Comparison of ENCODE assay signal across 9 cellular contexts in the genomic region with DNA sequence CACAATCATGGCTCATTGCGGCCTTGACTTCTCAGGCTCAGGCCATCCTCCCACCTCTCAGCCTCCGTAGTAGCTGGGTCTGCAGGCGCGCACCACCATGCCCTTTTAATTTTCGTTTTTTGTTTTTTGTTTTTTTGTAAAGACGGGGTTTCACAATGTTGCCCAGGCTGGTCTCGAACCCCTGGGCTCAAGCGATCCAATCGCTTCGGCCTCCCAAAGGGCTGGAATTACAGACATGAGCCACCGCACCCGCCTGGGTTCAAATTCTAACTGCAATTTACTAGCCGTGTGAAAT. TPM values are rescaled to one million over a fixed set of nuclear protein-coding genes. Genes with fewer than 3 reads are reported as not detected.
DNase-seq lines count a peak whose midpoint lies in the region; ATAC-seq, FAIRE-seq and TF ChIP-seq lines count a peak whose summit lies in the region.
"Had no signal": no experiment of that assay in that cellular context is flagged by ENCODE, and none has a peak within 500 bp of the region (broad histone marks: within the 10 kb centered on the region; RNA-seq: fewer than 3 reads in every experiment).

No MANE protein-coding gene starts in this region.

- H3K4me2 ChIP-seq in A549 (peak overlapping the region; percentile 90), K562 (ENCODE audit: insufficient read depth, low read length) (peak overlapping the region; percentile 98)

- TF ChIP-seq EP300 in A549 (IDR thresholded peaks at IDR 0.05) (no peak), K562 (IDR thresholded peaks at IDR 0.05; ENCODE audit: low read length) (no peak)

- no peaks in the 10 kb centered on the region for H3K27me3 ChIP-seq in K562 (ENCODE audit: control insufficient read depth in 2 of 2, insufficient read depth in 2 of 2, low read length in 2 of 2)
- H3K27me3 ChIP-seq in naive thymus-derived CD4-positive, alpha-beta T cell (ENCODE audit: control insufficient read depth in 2 of 2, insufficient read depth in 2 of 2, low read length in 2 of 2) = no peaks in the 10 kb centered on the region

- H3K4me1 Mint-ChIP-seq in naive thymus-derived CD4-positive, alpha-beta T cell = peaks cover 0 to 15% (median 5%) of the 10 kb centered on the region in 7 donors
- peaks cover 6% of the 10 kb centered on the region for H3K4me1 Mint-ChIP-seq in activated CD8-positive, alpha-beta memory T cell treated with anti-CD3 and anti-CD28 coated beads, Interleukin-2, amount 10 ng/mL, durations not matched to agents 7 days and 5 days

- H3K9me1 ChIP-seq in K562 (ENCODE audit: control insufficient read depth, insufficient read depth, low read length) = no peaks in the 10 kb centered on the region

- H3K79me2 ChIP-seq in K562 (ENCODE audit: control insufficient read depth, insufficient read depth, low read length) = peaks cover 26% of the 10 kb centered on the region

- peaks cover 0 to 14% (median 5%) of the 10 kb centered on the region in 5 donors for H3K27me3 Mint-ChIP-seq in naive thymus-derived CD4-positive, alpha-beta T cell
- peaks cover 8% of the 10 kb centered on the region for H3K27me3 Mint-ChIP-seq in activated CD8-positive, alpha-beta memory T cell treated with anti-CD3 and anti-CD28 coated beads, Interleukin-2, amount 10 ng/mL, durations not matched to agents 7 days and 5 days

- peak overlapping the region; percentile 85 to 89 for H3K9ac ChIP-seq in K562 (ENCODE audit: insufficient read depth in 1 of 2, low read depth in 2 of 2, low read length in 2 of 2)

- H3K9me3 ChIP-seq in A549 (no peaks in the 10 kb centered on the region), HEK293 (ENCODE audit: control insufficient read depth, insufficient read depth, low read depth, low read length) (no peaks in the 10 kb centered on the region), K562 (replicated peaks; ENCODE audit: control insufficient read depth, insufficient read depth, low read depth, low read length) (no peaks in the 10 kb centered on the region)
- no peaks in the 10 kb centered on the region for H3K9me3 ChIP-seq in naive thymus-derived CD4-positive, alpha-beta T cell (ENCODE audit: control insufficient read depth in 2 of 3, low read length in 3 of 3)

- no peak for TF ChIP-seq CTCF in A549 (IDR thresholded peaks at IDR 0.05)
- no peak for TF ChIP-seq CTCF in HEK293 (tag by site-specific recombination; IDR thresholded peaks at IDR 0.05)
- TF ChIP-seq CTCF in K562 (IDR thresholded peaks at IDR 0.05 in 2 of 3, conservative IDR thresholded peaks at IDR 0.05 in 1 of 3; ENCODE audit: insufficient read depth in 2 of 3, low read depth in 1 of 3, low read length in 3 of 3) = no peak

- ATAC-seq in A549 (peak in 1 of 2 experiments; percentile 10; a peak in 1 of 6 replicates), K562 (no peak), GM21529 (IDR thresholded peaks at IDR 0.05; ENCODE audit: unreplicated experiment) (no peak)
- ATAC-seq in naive thymus-derived CD4-positive, alpha-beta T cell = no peak
- no peak for ATAC-seq in activated CD8-positive, alpha-beta memory T cell treated with anti-CD3 and anti-CD28 coated beads, Interleukin-2, amount 10 ng/mL, durations not matched to agents 7 days and 5 days

- H2AFZ ChIP-seq in K562 (ENCODE audit: low read depth, low read length) = peak overlapping the region; percentile 98

- no peak for FAIRE-seq in A549 (lab: Jason Lieb, UNC)
- FAIRE-seq in K562 (lab: Jason Lieb, UNC) = peak; percentile 35

- H3K36me3 ChIP-seq in HEK293 (ENCODE audit: control insufficient read depth in 2 of 2, insufficient read depth in 1 of 2, low read length in 2 of 2) = peaks cover 0 to 10% of the 10 kb centered on the region in 2 experiments; a peak in 2 of 3 replicates
- H3K36me3 ChIP-seq in K562 (ENCODE audit: control insufficient read depth, insufficient read depth, low read length) = no peaks in the 10 kb centered on the region
- peaks cover 0 to 7% (median 0%) of the 10 kb centered on the region in 3 experiments for H3K36me3 ChIP-seq in naive thymus-derived CD4-positive, alpha-beta T cell (ENCODE audit: control insufficient read depth in 2 of 3, insufficient read depth in 3 of 3, low read length in 3 of 3)

- intact Hi-C loops in K562 (cut with micrococcal nuclease) = loop anchor here (5.0 to 10.0 kb wide), 3 partner anchors 125 to 568 kb away; a partner anchor contains a TSS
- intact Hi-C loops in naive thymus-derived CD4-positive, alpha-beta T cell (cut with micrococcal nuclease) = loop anchor here (1.0 to 10.0 kb wide), 20 partner anchors 12 to 1158 kb away; a partner anchor contains a TSS

- H4K20me1 ChIP-seq in K562 (replicated peaks; ENCODE audit: control insufficient read depth, insufficient read depth, low read length) = no peaks in the 10 kb centered on the region

- H3K4me3 ChIP-seq in A549 = peak overlapping the region; percentile 72
- no peak overlapping the region for H3K4me3 ChIP-seq in HEK293 (ENCODE audit: low read depth, low read length)
- 0 out of 2 replicates have a peak overlapping the region, but pooled peaks have one; percentile 66 for H3K4me3 ChIP-seq in K562
- H3K4me3 ChIP-seq in naive thymus-derived CD4-positive, alpha-beta T cell (ENCODE audit: low read length) = no peak overlapping the region

- POLR2A ChIA-PET in A549 (lab: Yijun Ruan, JAX) = interaction anchor here (0.6 to 1.0 kb wide), 3 partner anchors 29 to 564 kb away, joined by 3 to 5 read pairs (median 3); a partner anchor contains a TSS
- POLR2A ChIA-PET in HEK293 (lab: Yijun Ruan, JAX) = interaction anchor here (0.6 to 2.1 kb wide), 10 partner anchors 9 to 90 kb away, joined by 3 to 20 read pairs (median 4); a partner anchor contains a TSS
- POLR2A ChIA-PET in K562 (lab: Yijun Ruan, JAX) = interaction anchor here (0.6 to 2.6 kb wide), 5 partner anchors 8 to 55 kb away, joined by 3 to 13 read pairs (median 4); a partner anchor contains a TSS
- POLR2A ChIA-PET in naive thymus-derived CD4-positive, alpha-beta T cell (lab: Charles Lee) = interaction anchor here (0.8 to 4.7 kb wide), 11 partner anchors 11 to 567 kb away, joined by 3 to 23 read pairs (median 4); a partner anchor contains a TSS

- H3K27ac ChIP-seq in A549 (peak overlapping the region; percentile 85 to 93), HEK293 (ENCODE audit: extremely low read depth, low read depth, low read length) (0 out of 2 replicates have a peak overlapping the region, but pooled peaks have one; percentile 91), K562 (ENCODE audit: extremely low read depth, low read depth, low read length) (peak overlapping the region; percentile 91; the same call in 2 of the 3 replicates)
- no peak overlapping the region for H3K27ac ChIP-seq in naive thymus-derived CD4-positive, alpha-beta T cell (ENCODE audit: low read depth, low read length)

- BruUV-seq in K562 (replicated peaks; lab: Mats Ljungman, UMichigan) = no TSS peak

- no peaks in the 10 kb centered on the region for H3K36me3 Mint-ChIP-seq in naive thymus-derived CD4-positive, alpha-beta T cell
- peaks cover 1% of the 10 kb centered on the region for H3K36me3 Mint-ChIP-seq in activated CD8-positive, alpha-beta memory T cell treated with anti-CD3 and anti-CD28 coated beads, Interleukin-2, amount 10 ng/mL, durations not matched to agents 7 days and 5 days

- TF ChIP-seq RAD21 in A549 (conservative IDR thresholded peaks at IDR 0.05 in 1 of 2, IDR thresholded peaks at IDR 0.05 in 1 of 2) = no peak
- no peak for TF ChIP-seq RAD21 in K562 (CRISPR knock-in tag; conservative IDR thresholded peaks at IDR 0.05 in 1 of 2, IDR thresholded peaks at IDR 0.05 in 1 of 2)

- CTCF ChIA-PET in A549 (lab: Yijun Ruan, JAX) (interaction anchor here (0.7 to 4.7 kb wide), 31 partner anchors 10 to 567 kb away, joined by 3 to 39 read pairs (median 5); a partner anchor contains a TSS), HEK293 (lab: Yijun Ruan, JAX) (interaction anchor here (0.6 to 3.9 kb wide), 11 partner anchors 7 to 260 kb away, joined by 3 to 35 read pairs (median 3); no protein-coding TSS in a partner anchor), K562 (lab: Yijun Ruan, JAX; ENCODE audit: low intra/inter-chr PET ratio) (interaction anchor here (1.2 kb wide), 1 partner anchor 126 kb away, joined by 4 read pairs; no protein-coding TSS in a partner anchor)
- CTCF ChIA-PET in naive thymus-derived CD4-positive, alpha-beta T cell (lab: Charles Lee) = interaction anchor here (0.7 to 2.3 kb wide), 10 partner anchors 20 to 568 kb away, joined by 3 to 10 read pairs (median 4); a partner anchor contains a TSS
- CTCF ChIA-PET in activated CD8-positive, alpha-beta memory T cell treated with anti-CD3 and anti-CD28 coated beads, Interleukin-2, amount 10 ng/mL, durations not matched to agents 7 days and 5 days (lab: Charles Lee) = interaction anchor here (1.0 to 5.2 kb wide), 21 partner anchors 9 to 568 kb away, joined by 3 to 32 read pairs (median 7); a partner anchor contains a TSS

- no peak for TF ChIP-seq POLR2A in A549 (IDR thresholded peaks at IDR 0.05; ENCODE audit: low read length)
- no peak for TF ChIP-seq POLR2A in K562 (conservative IDR thresholded peaks at IDR 0.05)

- 57% methylated on average over 13 of the region's 13 CpGs for WGBS in A549 (ENCODE audit: missing lambda C conversion rate)
- WGBS in K562 (ENCODE audit: insufficient coverage, low coverage, missing lambda C conversion rate) = 49% methylated on average over 13 of the region's 13 CpGs

- in situ Hi-C loops in K562 (cut with MboI) = no loop called here

- H3K4me1 ChIP-seq in A549 (peaks cover 24% of the 10 kb centered on the region), HEK293 (ENCODE audit: control insufficient read depth, insufficient read depth, low read length) (peaks cover 8% of the 10 kb centered on the region; the same call in 1 of the 2 replicates), K562 (replicated peaks in 1 of 2; ENCODE audit: control insufficient read depth in 2 of 2, insufficient read depth in 2 of 2, low read length in 2 of 2) (peaks cover 3 to 12% of the 10 kb centered on the region in 2 experiments; a peak in 3 of 5 replicates)
- peaks cover 8 to 25% of the 10 kb centered on the region in 2 donors for H3K4me1 ChIP-seq in naive thymus-derived CD4-positive, alpha-beta T cell (ENCODE audit: control insufficient read depth in 2 of 2, insufficient read depth in 2 of 2, low read length in 2 of 2)

- H3K27ac Mint-ChIP-seq in naive thymus-derived CD4-positive, alpha-beta T cell = peak overlapping the region in 5 of 9 donors; percentile 42 to 100 (median 100)
- no peak overlapping the region for H3K27ac Mint-ChIP-seq in activated CD8-positive, alpha-beta memory T cell treated with anti-CD3 and anti-CD28 coated beads, Interleukin-2, amount 10 ng/mL, durations not matched to agents 7 days and 5 days

- DNase-seq in A549 (ENCODE audit: low read depth in 1 of 2, low spot score in 1 of 2) = no peak
- DNase-seq in K562 (ENCODE audit: extremely low read depth in 1 of 4, low spot score in 3 of 4) = no peak
- no peak for DNase-seq in naive thymus-derived CD4-positive, alpha-beta T cell
- no peak for DNase-seq in NAMALWA (ENCODE audit: low spot score)
- DNase-seq in OCI-M2 (lab: John Stamatoyannopoulos, UW; ENCODE audit: unreplicated experiment) = no peak
- no peak for DNase-seq in activated CD8-positive, alpha-beta memory T cell treated with anti-CD3 and anti-CD28 coated beads, Interleukin-2, amount 10 ng/mL, durations not matched to agents 7 days and 5 days

- peak overlapping the region in 3 of 10 donors; percentile 40 to 100 (median 96) for H3K4me3 Mint-ChIP-seq in naive thymus-derived CD4-positive, alpha-beta T cell
- no peak overlapping the region for H3K4me3 Mint-ChIP-seq in activated CD8-positive, alpha-beta memory T cell treated with anti-CD3 and anti-CD28 coated beads, Interleukin-2, amount 10 ng/mL, durations not matched to agents 7 days and 5 days

- no peaks in the 10 kb centered on the region for H3K9me3 Mint-ChIP-seq in naive thymus-derived CD4-positive, alpha-beta T cell
- no peaks in the 10 kb centered on the region for H3K9me3 Mint-ChIP-seq in activated CD8-positive, alpha-beta memory T cell treated with anti-CD3 and anti-CD28 coated beads, Interleukin-2, amount 10 ng/mL, durations not matched to agents 7 days and 5 days (ENCODE audit: low read depth)

RNA-seq across cellular contexts. Expression of a gene that starts 12.3 kb away (rescaled TPM):
- polyA plus RNA-seq in A549 (2011; rRNA removed) (95.1 and 99.1 TPM in 2 replicates), A549 (2017; fragmentation: RNase III; extraction: RNeasy Plus Mini Kit Qiagen cat#74134 plus additional on column Dnase treatment) (104 to 107 TPM (median 106 TPM) in 3 replicates), K562 (2011; rRNA removed) (30.0 and 39.8 TPM in 2 replicates), K562 (2014; fragmentation: Illumina TruSeq; extraction: Trizol) (51.8 and 58.0 TPM in 2 replicates), K562 (2014; fragmentation: Nextera tagmentation; extraction: Ambion mirVana) (10 to 100 TPM; 23.9 to 28.6 TPM), K562 (2014; rRNA removed) (37.2 and 45.0 TPM in 2 replicates)
- 104 and 126 TPM in 2 replicates for polyA plus RNA-seq in A549 (2012; cell fraction: cytosol; rRNA removed)
- 208 and 237 TPM in 2 replicates for polyA plus RNA-seq in A549 (2012; cell fraction: nucleus; rRNA removed)
- polyA minus RNA-seq in A549 (2011; rRNA and poly(A)+ RNA removed) = 225 and 253 TPM in 2 replicates
- 88.3 and 100 TPM in 2 replicates for total RNA-seq in K562 (2011; cell fraction: chromatin; rRNA removed; ENCODE audit: low replicate concordance)
- total RNA-seq in K562 (2011; cell fraction: nucleolus; rRNA removed) = 42.1 and 52.2 TPM in 2 replicates
- 63.2 and 85.9 TPM in 2 replicates for total RNA-seq in K562 (2011; cell fraction: nucleoplasm; rRNA removed)
- total RNA-seq in K562 (2014; rRNA removed) (49.7 and 54.8 TPM in 2 replicates), K562 (2014; rRNA removed; fragmentation: Illumina TruSeq; extraction: Trizol) (23.4 and 27.5 TPM in 2 replicates), K562 (2015; rRNA removed; fragmentation: Illumina TruSeq; extraction: Trizol) (52.5 and 53.3 TPM in 2 replicates), K562 (2021) (61.0 and 71.7 TPM in 2 replicates)
- polyA plus RNA-seq in K562 (2011; cell fraction: cytosol; rRNA removed) = 33.7 and 78.9 TPM in 2 replicates
- polyA plus RNA-seq in K562 (2011; cell fraction: nucleus; rRNA removed) = 57.2 and 111 TPM in 2 replicates
- polyA plus RNA-seq in K562 (2012) = 62.1 and 62.5 TPM in 2 replicates
- polyA minus RNA-seq in K562 (2011; rRNA and poly(A)+ RNA removed) = 33.3 and 75.5 TPM in 2 replicates
- 41.6 and 65.3 TPM in 2 replicates for polyA minus RNA-seq in K562 (2011; cell fraction: cytosol; rRNA and poly(A)+ RNA removed)
- 26.1 and 26.7 TPM in 2 replicates for polyA minus RNA-seq in K562 (2011; cell fraction: nucleus; rRNA and poly(A)+ RNA removed)
- total RNA-seq in naive thymus-derived CD4-positive, alpha-beta T cell = 100 to 1,000 TPM in 2 of 5 experiments, 10 to 100 TPM in 3; 73.6 to 113 (median 98.5) TPM
- polyA plus RNA-seq in naive thymus-derived CD4-positive, alpha-beta T cell = 10 to 100 TPM; 52.1 to 77.2 TPM
- total RNA-seq in activated CD8-positive, alpha-beta memory T cell treated with anti-CD3 and anti-CD28 coated beads, Interleukin-2, amount 10 ng/mL, durations not matched to agents 7 days and 5 days = 100 to 1,000 TPM in 1 of 2 experiments, 10 to 100 TPM in 1; 98.3 to 108 TPM

RNA-seq across cellular contexts. Expression of a gene that starts 29.0 kb away (rescaled TPM):
- polyA plus RNA-seq in A549 (2011; rRNA removed) = 0.88 and 1.6 TPM in 2 replicates
- polyA plus RNA-seq in A549 (2012; cell fraction: cytosol; rRNA removed) = 1.5 and 2.1 TPM in 2 replicates
- polyA plus RNA-seq in A549 (2012; cell fraction: nucleus; rRNA removed) = 2.6 and 2.8 TPM in 2 replicates
- 1.9 to 2.4 TPM (median 2.0 TPM) in 3 replicates for polyA plus RNA-seq in A549 (2017; fragmentation: RNase III; extraction: RNeasy Plus Mini Kit Qiagen cat#74134 plus additional on column Dnase treatment)
- polyA minus RNA-seq in A549 (2011; rRNA and poly(A)+ RNA removed) = 0.87 and 1.4 TPM in 2 replicates
- 0.32 TPM in 1 of 2 replicates, not detected in the other for total RNA-seq in K562 (2011; cell fraction: chromatin; rRNA removed; ENCODE audit: low replicate concordance)
- total RNA-seq in K562 (2011; cell fraction: nucleolus; rRNA removed) = 0.33 TPM in 1 of 2 replicates, not detected in the other
- not detected in 2 replicates for total RNA-seq in K562 (2011; cell fraction: nucleoplasm; rRNA removed)
- 0.04 TPM in 1 of 2 replicates, not detected in the other for total RNA-seq in K562 (2014; rRNA removed)
- not detected in 2 replicates for total RNA-seq in K562 (2014; rRNA removed; fragmentation: Illumina TruSeq; extraction: Trizol)
- not detected in 2 replicates for total RNA-seq in K562 (2015; rRNA removed; fragmentation: Illumina TruSeq; extraction: Trizol)
- 0.22 TPM in 1 of 2 replicates, not detected in the other for total RNA-seq in K562 (2021)
- polyA plus RNA-seq in K562 (2011; rRNA removed) = 0.07 TPM in 1 of 2 replicates, not detected in the other
- 0.03 and 0.24 TPM in 2 replicates for polyA plus RNA-seq in K562 (2011; cell fraction: cytosol; rRNA removed)
- polyA plus RNA-seq in K562 (2011; cell fraction: nucleus; rRNA removed) = 0.15 and 0.26 TPM in 2 replicates
- polyA plus RNA-seq in K562 (2012) = 0.14 and 0.47 TPM in 2 replicates
- polyA plus RNA-seq in K562 (2014; fragmentation: Illumina TruSeq; extraction: Trizol) = 0.06 TPM in 1 of 2 replicates, not detected in the other
- not detected for polyA plus RNA-seq in K562 (2014; fragmentation: Nextera tagmentation; extraction: Ambion mirVana)
- not detected in 2 replicates for polyA plus RNA-seq in K562 (2014; rRNA removed)
- polyA minus RNA-seq in K562 (2011; rRNA and poly(A)+ RNA removed) = not detected in 2 replicates
- not detected in 2 replicates for polyA minus RNA-seq in K562 (2011; cell fraction: cytosol; rRNA and poly(A)+ RNA removed)
- 0.27 TPM in 1 of 2 replicates, not detected in the other for polyA minus RNA-seq in K562 (2011; cell fraction: nucleus; rRNA and poly(A)+ RNA removed)
- total RNA-seq in naive thymus-derived CD4-positive, alpha-beta T cell = 10 to 100 TPM in 1 of 5 experiments, 1 to 10 TPM in 4; 4.3 to 10.5 (median 6.8) TPM
- 1 to 10 TPM; 7.9 to 8.6 TPM for polyA plus RNA-seq in naive thymus-derived CD4-positive, alpha-beta T cell
- 1 to 10 TPM in 1 of 2 experiments, under 1 TPM in 1; 0.93 to 1.8 TPM for total RNA-seq in activated CD8-positive, alpha-beta memory T cell treated with anti-CD3 and anti-CD28 coated beads, Interleukin-2, amount 10 ng/mL, durations not matched to agents 7 days and 5 days

RNA-seq across cellular contexts. Expression of a gene that starts 29.1 kb away (rescaled TPM):
- polyA plus RNA-seq in A549 (2011; rRNA removed) = 47.4 and 59.1 TPM in 2 replicates
- polyA plus RNA-seq in A549 (2012; cell fraction: cytosol; rRNA removed) = 115 and 130 TPM in 2 replicates
- polyA plus RNA-seq in A549 (2012; cell fraction: nucleus; rRNA removed) = 140 and 198 TPM in 2 replicates
- polyA plus RNA-seq in A549 (2017; fragmentation: RNase III; extraction: RNeasy Plus Mini Kit Qiagen cat#74134 plus additional on column Dnase treatment) = 59.4 to 68.5 TPM (median 62.5 TPM) in 3 replicates
- polyA minus RNA-seq in A549 (2011; rRNA and poly(A)+ RNA removed) = 120 and 127 TPM in 2 replicates
- 7.3 and 16.7 TPM in 2 replicates for total RNA-seq in K562 (2011; cell fraction: chromatin; rRNA removed; ENCODE audit: low replicate concordance)
- 13.2 and 18.3 TPM in 2 replicates for total RNA-seq in K562 (2011; cell fraction: nucleolus; rRNA removed)
- total RNA-seq in K562 (2011; cell fraction: nucleoplasm; rRNA removed) = 12.5 and 14.7 TPM in 2 replicates
- 6.2 and 8.7 TPM in 2 replicates for total RNA-seq in K562 (2014; rRNA removed)
- 4.1 and 5.4 TPM in 2 replicates for total RNA-seq in K562 (2014; rRNA removed; fragmentation: Illumina TruSeq; extraction: Trizol)
- 4.9 and 5.2 TPM in 2 replicates for total RNA-seq in K562 (2015; rRNA removed; fragmentation: Illumina TruSeq; extraction: Trizol)
- 8.3 and 9.4 TPM in 2 replicates for total RNA-seq in K562 (2021)
- 15.2 and 16.6 TPM in 2 replicates for polyA plus RNA-seq in K562 (2011; rRNA removed)
- polyA plus RNA-seq in K562 (2011; cell fraction: cytosol; rRNA removed) = 25.8 and 38.2 TPM in 2 replicates
- polyA plus RNA-seq in K562 (2011; cell fraction: nucleus; rRNA removed) = 21.3 and 28.0 TPM in 2 replicates
- polyA plus RNA-seq in K562 (2012) = 19.0 and 19.9 TPM in 2 replicates
- 6.3 and 6.4 TPM in 2 replicates for polyA plus RNA-seq in K562 (2014; fragmentation: Illumina TruSeq; extraction: Trizol)
- polyA plus RNA-seq in K562 (2014; fragmentation: Nextera tagmentation; extraction: Ambion mirVana) = 1 to 10 TPM; 9.3 to 9.6 TPM
- 7.4 and 11.0 TPM in 2 replicates for polyA plus RNA-seq in K562 (2014; rRNA removed)
- polyA minus RNA-seq in K562 (2011; rRNA and poly(A)+ RNA removed) = 9.9 and 12.0 TPM in 2 replicates
- polyA minus RNA-seq in K562 (2011; cell fraction: cytosol; rRNA and poly(A)+ RNA removed) = 10.9 and 13.3 TPM in 2 replicates
- polyA minus RNA-seq in K562 (2011; cell fraction: nucleus; rRNA and poly(A)+ RNA removed) = 6.1 and 8.8 TPM in 2 replicates
- 10 to 100 TPM; 26.5 to 78.5 (median 30.8) TPM for total RNA-seq in naive thymus-derived CD4-positive, alpha-beta T cell
- 10 to 100 TPM; 38.8 to 68.2 TPM for polyA plus RNA-seq in naive thymus-derived CD4-positive, alpha-beta T cell
- 10 to 100 TPM; 82.7 to 84.0 TPM for total RNA-seq in activated CD8-positive, alpha-beta memory T cell treated with anti-CD3 and anti-CD28 coated beads, Interleukin-2, amount 10 ng/mL, durations not matched to agents 7 days and 5 days

RNA-seq across cellular contexts. Expression of a gene that starts 49.2 kb away (rescaled TPM):
- polyA plus RNA-seq in A549 (2011; rRNA removed) (1.1 and 1.3 TPM in 2 replicates), A549 (2017; fragmentation: RNase III; extraction: RNeasy Plus Mini Kit Qiagen cat#74134 plus additional on column Dnase treatment) (0.38 to 0.63 TPM (median 0.50 TPM) in 3 replicates), K562 (2011; rRNA removed) (0.03 and 0.05 TPM in 2 replicates), K562 (2014; fragmentation: Illumina TruSeq; extraction: Trizol) (0.03 and 0.16 TPM in 2 replicates), K562 (2014; fragmentation: Nextera tagmentation; extraction: Ambion mirVana) (under 1 TPM; 0.10 to 0.13 TPM), K562 (2014; rRNA removed) (0.13 and 0.77 TPM in 2 replicates)
- 0.04 and 0.18 TPM in 2 replicates for polyA plus RNA-seq in A549 (2012; cell fraction: cytosol; rRNA removed)
- polyA plus RNA-seq in A549 (2012; cell fraction: nucleus; rRNA removed) = 0.62 and 0.70 TPM in 2 replicates
- polyA minus RNA-seq in A549 (2011; rRNA and poly(A)+ RNA removed) = 1.2 and 1.3 TPM in 2 replicates
- 0.12 TPM in 1 of 2 replicates, not detected in the other for total RNA-seq in K562 (2011; cell fraction: chromatin; rRNA removed; ENCODE audit: low replicate concordance)
- total RNA-seq in K562 (2011; cell fraction: nucleolus; rRNA removed) = not detected in 2 replicates
- total RNA-seq in K562 (2011; cell fraction: nucleoplasm; rRNA removed) = not detected in 2 replicates
- total RNA-seq in K562 (2014; rRNA removed) (0.05 TPM in 1 of 2 replicates, not detected in the other), K562 (2014; rRNA removed; fragmentation: Illumina TruSeq; extraction: Trizol) (0.03 TPM in 1 of 2 replicates, not detected in the other), K562 (2015; rRNA removed; fragmentation: Illumina TruSeq; extraction: Trizol) (0.34 and 0.69 TPM in 2 replicates), K562 (2021) (0.42 TPM in 1 of 2 replicates, not detected in the other)
- 0.12 TPM in 1 of 2 replicates, not detected in the other for polyA plus RNA-seq in K562 (2011; cell fraction: cytosol; rRNA removed)
- 0.10 and 0.57 TPM in 2 replicates for polyA plus RNA-seq in K562 (2011; cell fraction: nucleus; rRNA removed)
- polyA plus RNA-seq in K562 (2012) = 0.21 and 0.96 TPM in 2 replicates
- not detected in 2 replicates for polyA minus RNA-seq in K562 (2011; rRNA and poly(A)+ RNA removed)
- polyA minus RNA-seq in K562 (2011; cell fraction: cytosol; rRNA and poly(A)+ RNA removed) = not detected in 2 replicates
- polyA minus RNA-seq in K562 (2011; cell fraction: nucleus; rRNA and poly(A)+ RNA removed) = not detected in 2 replicates
- 10 to 100 TPM in 4 of 5 experiments, 1 to 10 TPM in 1; 2.0 to 20.8 (median 18.5) TPM for total RNA-seq in naive thymus-derived CD4-positive, alpha-beta T cell
- 1 to 10 TPM in 1 of 2 donors, under 1 TPM in 1; 0.59 to 3.3 TPM for polyA plus RNA-seq in naive thymus-derived CD4-positive, alpha-beta T cell
- total RNA-seq in activated CD8-positive, alpha-beta memory T cell treated with anti-CD3 and anti-CD28 coated beads, Interleukin-2, amount 10 ng/mL, durations not matched to agents 7 days and 5 days = 1 to 10 TPM in 1 of 2 experiments, under 1 TPM in 1; 0.42 to 2.6 TPM
- total RNA-seq: HT1080 had no signal

RNA-seq across cellular contexts. Expression of a gene that starts 49.3 kb away (rescaled TPM):
- polyA plus RNA-seq in A549 (2011; rRNA removed) (15.1 and 15.9 TPM in 2 replicates), A549 (2017; fragmentation: RNase III; extraction: RNeasy Plus Mini Kit Qiagen cat#74134 plus additional on column Dnase treatment) (15.6 to 21.2 TPM (median 20.1 TPM) in 3 replicates), K562 (2011; rRNA removed) (2.7 and 3.6 TPM in 2 replicates), K562 (2014; fragmentation: Illumina TruSeq; extraction: Trizol) (3.7 and 5.0 TPM in 2 replicates), K562 (2014; fragmentation: Nextera tagmentation; extraction: Ambion mirVana) (under 1 TPM; 0.14 to 0.22 TPM), K562 (2014; rRNA removed) (3.7 and 4.9 TPM in 2 replicates)
- 19.6 and 25.6 TPM in 2 replicates for polyA plus RNA-seq in A549 (2012; cell fraction: cytosol; rRNA removed)
- 55.8 and 59.5 TPM in 2 replicates for polyA plus RNA-seq in A549 (2012; cell fraction: nucleus; rRNA removed)
- 18.9 and 19.5 TPM in 2 replicates for polyA minus RNA-seq in A549 (2011; rRNA and poly(A)+ RNA removed)
- total RNA-seq in K562 (2011; cell fraction: chromatin; rRNA removed; ENCODE audit: low replicate concordance) = 18.5 and 26.2 TPM in 2 replicates
- 17.4 and 18.7 TPM in 2 replicates for total RNA-seq in K562 (2011; cell fraction: nucleolus; rRNA removed)
- total RNA-seq in K562 (2011; cell fraction: nucleoplasm; rRNA removed) = 15.6 and 20.5 TPM in 2 replicates
- total RNA-seq in K562 (2014; rRNA removed) (6.1 and 6.7 TPM in 2 replicates), K562 (2014; rRNA removed; fragmentation: Illumina TruSeq; extraction: Trizol) (1.9 and 2.6 TPM in 2 replicates), K562 (2015; rRNA removed; fragmentation: Illumina TruSeq; extraction: Trizol) (2.1 and 3.6 TPM in 2 replicates), K562 (2021) (6.8 and 6.9 TPM in 2 replicates)
- polyA plus RNA-seq in K562 (2011; cell fraction: cytosol; rRNA removed) = 2.7 and 4.9 TPM in 2 replicates
- 21.0 and 31.3 TPM in 2 replicates for polyA plus RNA-seq in K562 (2011; cell fraction: nucleus; rRNA removed)
- 4.8 and 6.7 TPM in 2 replicates for polyA plus RNA-seq in K562 (2012)
- polyA minus RNA-seq in K562 (2011; rRNA and poly(A)+ RNA removed) = 2.1 and 2.5 TPM in 2 replicates
- 2.4 and 2.9 TPM in 2 replicates for polyA minus RNA-seq in K562 (2011; cell fraction: cytosol; rRNA and poly(A)+ RNA removed)
- 8.8 and 11.4 TPM in 2 replicates for polyA minus RNA-seq in K562 (2011; cell fraction: nucleus; rRNA and poly(A)+ RNA removed)
- total RNA-seq in naive thymus-derived CD4-positive, alpha-beta T cell = 1 to 10 TPM in 2 of 5 experiments, under 1 TPM in 1, not detected in 2; 0.97 to 1.5 (median 1.3) TPM
- polyA plus RNA-seq in naive thymus-derived CD4-positive, alpha-beta T cell = under 1 TPM; 0.26 to 0.28 TPM
- total RNA-seq in activated CD8-positive, alpha-beta memory T cell treated with anti-CD3 and anti-CD28 coated beads, Interleukin-2, amount 10 ng/mL, durations not matched to agents 7 days and 5 days = 1 to 10 TPM in 1 of 2 experiments, under 1 TPM in 1; 0.50 to 1.9 TPM

Comparison
In these comparisons a context has a peak if more than half of its experiments do, and no peak if none do; other contexts are left out.
1. H3K4me3 ChIP-seq: peak in A549 (single experiment) and K562 (single experiment); none in HEK293 (single experiment) and naive thymus-derived CD4-positive, alpha-beta T cell (single experiment).